In the genomic region with DNA sequence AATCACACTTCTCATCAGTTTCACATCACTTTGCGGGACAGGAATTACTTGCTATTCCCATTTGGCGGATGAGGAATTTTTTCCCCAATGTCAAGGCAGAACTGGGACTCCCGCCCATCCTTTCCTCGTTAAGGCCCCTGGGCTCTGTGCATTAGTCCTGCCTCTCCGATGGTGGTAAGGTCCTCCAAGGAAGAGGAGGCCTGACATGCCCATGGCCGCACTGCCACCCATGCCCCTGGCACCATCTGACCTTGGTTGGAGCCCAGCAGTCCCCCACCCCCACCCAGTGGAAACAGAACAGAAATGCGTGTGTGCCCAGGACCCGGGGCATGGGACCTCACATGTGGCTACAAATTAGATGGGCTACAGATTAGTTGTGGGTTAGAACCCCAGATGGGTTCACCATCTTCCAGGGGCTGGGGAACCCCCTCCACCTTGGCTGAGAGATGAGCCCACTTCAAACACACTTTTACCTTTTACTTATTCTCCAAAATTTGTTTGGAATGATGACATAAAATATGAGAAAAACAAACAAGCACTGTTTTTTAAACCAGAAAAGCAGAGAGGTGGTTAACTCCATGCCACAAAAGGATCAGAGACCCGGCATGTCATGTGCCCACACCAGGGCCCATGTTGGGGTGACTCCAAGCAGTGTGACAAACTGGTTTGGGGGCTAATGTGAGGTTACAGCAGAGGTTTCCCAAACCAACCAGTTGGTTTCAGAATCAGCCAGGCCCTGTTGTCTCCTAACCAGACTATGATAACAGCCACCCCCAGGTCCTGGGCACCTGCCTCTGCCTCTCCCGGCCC, we compare ENCODE assay signal across 14 cellular contexts. TPM values are rescaled to one million over a fixed set of nuclear protein-coding genes. Genes with fewer than 3 reads are reported as not detected.
DNase-seq lines count a peak whose midpoint lies in the region; ATAC-seq and TF ChIP-seq lines count a peak whose summit lies in the region.
"Had no signal": no experiment of that assay in that cellular context is flagged by ENCODE, and none has a peak within 500 bp of the region (broad histone marks: within the 10 kb centered on the region; RNA-seq: fewer than 3 reads in every experiment).

No MANE protein-coding gene starts in this region.

- no peak overlapping the region; the same call in 1 of the 2 replicates for H3K27ac ChIP-seq in KMS-11

- H3K27me3 Mint-ChIP-seq in activated CD4-positive, alpha-beta T cell treated with anti-CD3 and anti-CD28 coated beads for 36 hours = no peaks in the 10 kb centered on the region
- no peaks in the 10 kb centered on the region for H3K27me3 Mint-ChIP-seq in activated naive CD4-positive, alpha-beta T cell treated with anti-CD3 and anti-CD28 coated beads for 36 hours (ENCODE audit: low read depth)
- H3K27me3 Mint-ChIP-seq in nephron progenitor cell (ENCODE audit: low read depth, poor library complexity) = peaks cover 9% of the 10 kb centered on the region

- peak; percentile 51 for ATAC-seq in activated CD4-positive, alpha-beta T cell treated with anti-CD3 and anti-CD28 coated beads for 36 hours
- no peak for ATAC-seq in HG02970 (IDR thresholded peaks at IDR 0.05; ENCODE audit: low FRiP score, unreplicated experiment)

- H3K36me3 ChIP-seq in KMS-11 (ENCODE audit: insufficient read depth) = no peaks in the 10 kb centered on the region

- H3K9ac ChIP-seq in KMS-11 = no peak overlapping the region

- H3K27me3 ChIP-seq in KMS-11 (ENCODE audit: insufficient read depth, low read depth) = no peaks in the 10 kb centered on the region

- peak; percentile 79 for DNase-seq in activated CD4-positive, alpha-beta T cell treated with anti-CD3 and anti-CD28 coated beads for 36 hours
- DNase-seq in activated CD4-positive, alpha-beta T cell treated with anti-CD3 and anti-CD28 coated beads, Interleukin-2, amount 50 U/mL, for 1 hour = no peak
- peak; percentile 80 for DNase-seq in activated naive CD4-positive, alpha-beta T cell treated with anti-CD3 and anti-CD28 coated beads for 36 hours
- peak; percentile 41 for DNase-seq in posterior vena cava (ENCODE audit: low spot score)
- DNase-seq in GF-D8 (lab: John Stamatoyannopoulos, UW) = no peak
- DNase-seq in nephron progenitor cell = no peak
- DNase-seq: DMS53, NCI-H1092, NCI-H69 had no signal

- H3K4me2 ChIP-seq in KMS-11 = peak overlapping the region; percentile 60

- TF ChIP-seq CTCF in KMS-11 (conservative IDR thresholded peaks at IDR 0.05; ENCODE audit: low read depth, low read length) (no peak), nephron progenitor cell (IDR thresholded peaks at IDR 0.05) (no peak)

- intact Hi-C loops in activated CD4-positive, alpha-beta T cell treated with anti-CD3 and anti-CD28 coated beads for 36 hours (cut with DNase I, micrococcal nuclease) = loop anchor here in 1 of 2 experiments (1.0 kb wide), 1 partner anchor 8 kb away; no protein-coding TSS in a partner anchor
- intact Hi-C loops in activated naive CD4-positive, alpha-beta T cell treated with anti-CD3 and anti-CD28 coated beads for 36 hours (cut with micrococcal nuclease) = loop anchor here (1.0 kb wide), 1 partner anchor 8 kb away; no protein-coding TSS in a partner anchor
- intact Hi-C loops in posterior vena cava (cut with DNase I) = no loop called here

- no peak overlapping the region for H3K4me3 ChIP-seq in KMS-11 (IDR thresholded peaks at IDR 0.05; ENCODE audit: insufficient read depth, low read depth, low read length)

- peaks cover 9% of the 10 kb centered on the region for H3K9me3 Mint-ChIP-seq in activated CD4-positive, alpha-beta T cell treated with anti-CD3 and anti-CD28 coated beads for 36 hours (ENCODE audit: low read depth)
- H3K9me3 Mint-ChIP-seq in activated naive CD4-positive, alpha-beta T cell treated with anti-CD3 and anti-CD28 coated beads for 36 hours = peaks cover 9% of the 10 kb centered on the region
- peaks cover 7% of the 10 kb centered on the region for H3K9me3 Mint-ChIP-seq in nephron progenitor cell

- peaks cover 10% of the 10 kb centered on the region for H3K36me3 Mint-ChIP-seq in activated CD4-positive, alpha-beta T cell treated with anti-CD3 and anti-CD28 coated beads for 36 hours (ENCODE audit: low read depth)
- peaks cover 4% of the 10 kb centered on the region for H3K36me3 Mint-ChIP-seq in activated naive CD4-positive, alpha-beta T cell treated with anti-CD3 and anti-CD28 coated beads for 36 hours (ENCODE audit: low read depth)
- H3K36me3 Mint-ChIP-seq in nephron progenitor cell (ENCODE audit: low read depth) = no peaks in the 10 kb centered on the region

- H3K4me1 Mint-ChIP-seq in activated CD4-positive, alpha-beta T cell treated with anti-CD3 and anti-CD28 coated beads for 36 hours = peaks cover 89% of the 10 kb centered on the region
- H3K4me1 Mint-ChIP-seq in activated naive CD4-positive, alpha-beta T cell treated with anti-CD3 and anti-CD28 coated beads for 36 hours (ENCODE audit: low read depth) = peaks cover 88% of the 10 kb centered on the region
- H3K4me1 Mint-ChIP-seq in nephron progenitor cell = peaks cover 54% of the 10 kb centered on the region

- POLR2A ChIA-PET in activated CD4-positive, alpha-beta T cell treated with anti-CD3 and anti-CD28 coated beads for 36 hours (lab: Charles Lee) = interaction anchor here (4.1 kb wide), 1 partner anchor 11 kb away, joined by 119 read pairs; a partner anchor contains a TSS

- peaks cover 19% of the 10 kb centered on the region for H3K4me1 ChIP-seq in KMS-11 (ENCODE audit: low read depth, poor library complexity, severe bottlenecking)

- peak overlapping the region; percentile 98 for H3K27ac Mint-ChIP-seq in activated CD4-positive, alpha-beta T cell treated with anti-CD3 and anti-CD28 coated beads for 36 hours
- peak overlapping the region; percentile 95 for H3K27ac Mint-ChIP-seq in activated naive CD4-positive, alpha-beta T cell treated with anti-CD3 and anti-CD28 coated beads for 36 hours
- H3K27ac Mint-ChIP-seq in nephron progenitor cell = no peak overlapping the region

- peak overlapping the region; percentile 0; the same call in 1 of the 2 replicates for H2AFZ ChIP-seq in KMS-11 (ENCODE audit: low read depth)

- CTCF ChIA-PET in activated CD4-positive, alpha-beta T cell treated with anti-CD3 and anti-CD28 coated beads for 36 hours (lab: Charles Lee) = interaction anchor here (1.2 to 4.1 kb wide), 4 partner anchors 9 to 18 kb away, joined by 4 to 33 read pairs (median 5); a partner anchor contains a TSS
- CTCF ChIA-PET in activated naive CD4-positive, alpha-beta T cell treated with anti-CD3 and anti-CD28 coated beads for 36 hours (lab: Charles Lee) = interaction anchor here (0.6 to 5.4 kb wide), 5 partner anchors 11 to 163 kb away, joined by 3 to 76 read pairs (median 6); a partner anchor contains a TSS

- no peaks in the 10 kb centered on the region for H4K20me1 ChIP-seq in KMS-11 (ENCODE audit: insufficient read depth)

- no peaks in the 10 kb centered on the region for H3K79me2 ChIP-seq in KMS-11 (ENCODE audit: insufficient read depth, low read depth)

- peak overlapping the region; percentile 61 for H3K4me3 Mint-ChIP-seq in activated CD4-positive, alpha-beta T cell treated with anti-CD3 and anti-CD28 coated beads for 36 hours
- H3K4me3 Mint-ChIP-seq in activated naive CD4-positive, alpha-beta T cell treated with anti-CD3 and anti-CD28 coated beads for 36 hours = peak overlapping the region; percentile 75
- no peak overlapping the region for H3K4me3 Mint-ChIP-seq in nephron progenitor cell
- H3K4me3 Mint-ChIP-seq: neural crest cell had no signal

RNA-seq across cellular contexts. Expression of a gene that starts 11.0 kb away (rescaled TPM):
- 100 to 1,000 TPM; 248 to 407 TPM for total RNA-seq in activated CD4-positive, alpha-beta T cell treated with anti-CD3 and anti-CD28 coated beads for 36 hours
- 100 to 1,000 TPM; 429 to 463 TPM for total RNA-seq in activated naive CD4-positive, alpha-beta T cell treated with anti-CD3 and anti-CD28 coated beads for 36 hours
- total RNA-seq in posterior vena cava = 1 to 10 TPM; 3.5 to 3.8 TPM

RNA-seq across cellular contexts. Expression of a gene that starts 17.9 kb away (rescaled TPM):
- total RNA-seq in activated CD4-positive, alpha-beta T cell treated with anti-CD3 and anti-CD28 coated beads for 36 hours = 1 to 10 TPM; 2.5 to 2.8 TPM
- total RNA-seq in activated naive CD4-positive, alpha-beta T cell treated with anti-CD3 and anti-CD28 coated beads for 36 hours = 1 to 10 TPM; 2.5 to 2.6 TPM
- not detected for total RNA-seq in posterior vena cava
- total RNA-seq: A172, neural crest cell, SK-MEL-5 had no signal

RNA-seq across cellular contexts. Expression of a gene that starts 39.8 kb away (rescaled TPM):
- total RNA-seq in activated CD4-positive, alpha-beta T cell treated with anti-CD3 and anti-CD28 coated beads for 36 hours = under 1 TPM; 0.30 to 0.54 TPM
- under 1 TPM; 0.52 TPM for total RNA-seq in activated naive CD4-positive, alpha-beta T cell treated with anti-CD3 and anti-CD28 coated beads for 36 hours
- total RNA-seq in posterior vena cava = 1 to 10 TPM; 4.1 to 7.1 TPM
- total RNA-seq: A172, SK-MEL-5 had no signal

RNA-seq across cellular contexts. Expression of a gene that starts 52.4 kb away (rescaled TPM):
- total RNA-seq in activated CD4-positive, alpha-beta T cell treated with anti-CD3 and anti-CD28 coated beads for 36 hours = 100 to 1,000 TPM; 151 to 173 TPM
- total RNA-seq in activated naive CD4-positive, alpha-beta T cell treated with anti-CD3 and anti-CD28 coated beads for 36 hours = 10 to 100 TPM; 84.7 to 87.6 TPM
- total RNA-seq in posterior vena cava = 10 to 100 TPM; 68.0 to 71.4 TPM

Comparison
In these comparisons a context has a peak if more than half of its experiments do, and no peak if none do; other contexts are left out.
1. DNase-seq: peak in activated CD4-positive, alpha-beta T cell treated with anti-CD3 and anti-CD28 coated beads for 36 hours (single experiment), activated naive CD4-positive, alpha-beta T cell treated with anti-CD3 and anti-CD28 coated beads for 36 hours (single experiment) and posterior vena cava (single experiment); none in activated CD4-positive, alpha-beta T cell treated with anti-CD3 and anti-CD28 coated beads, Interleukin-2, amount 50 U/mL, for 1 hour (single experiment), GF-D8 (single experiment) and nephron progenitor cell (single experiment).
2. RNA of a gene that starts 11.0 kb away (total RNA-seq): 429 to 463 TPM in activated naive CD4-positive, alpha-beta T cell treated with anti-CD3 and anti-CD28 coated beads for 36 hours and 248 to 407 TPM in activated CD4-positive, alpha-beta T cell treated with anti-CD3 and anti-CD28 coated beads for 36 hours; 3.5 to 3.8 TPM in posterior vena cava; every median in the first group is over 10 times any median in the second.